ENCODE assay signal across 20 cellular contexts in genomic region chr21:42089665-42090310, GRCh38. TPM values are rescaled to one million over a fixed set of nuclear protein-coding genes. Genes with fewer than 3 reads are reported as not detected.
"Had no signal": no experiment of that assay in that cellular context is flagged by ENCODE, and none has a peak within 500 bp of the region (broad histone marks: within the 10 kb centered on the region; RNA-seq: fewer than 3 reads in every experiment).

No MANE protein-coding gene starts in this region.

- H3K4me1 Mint-ChIP-seq: activated T-helper 17 cell treated with anti-CD3 and anti-CD28 coated beads, Interleukin-2, amount 50 U/mL, for 72 hours had no signal

- H3K27ac Mint-ChIP-seq: activated CD4-positive, alpha-beta memory T cell treated with anti-CD3 and anti-CD28 coated beads, Interleukin-2, amount 10 ng/mL, durations not matched to agents 7 days and 5 days; activated CD8-positive, alpha-beta memory T cell treated with anti-CD3 and anti-CD28 coated beads, Interleukin-2, amount 10 ng/mL, durations not matched to agents 7 days and 5 days; activated T-helper 17 cell treated with anti-CD3 and anti-CD28 coated beads, Interleukin-2, amount 50 U/mL, for 72 hours; stimulated activated naive CD8-positive, alpha-beta T cell treated with anti-CD3 and anti-CD28 coated beads, Interleukin-15, Interleukin-2, amounts not matched to agents 100 ng/mL and 50 ng/mL, for 24 hours had no signal

- ATAC-seq: activated CD8-positive, alpha-beta memory T cell treated with anti-CD3 and anti-CD28 coated beads, Interleukin-2, amount 10 ng/mL, durations not matched to agents 7 days and 5 days; activated T-helper 17 cell treated with anti-CD3 and anti-CD28 coated beads, Interleukin-2, amount 50 U/mL, for 72 hours; left lung; psoas muscle; right cardiac atrium had no signal

- H3K36me3 ChIP-seq: colonic mucosa, left lung, ovary, suprapubic skin, transverse colon had no signal

- DNase-seq: activated CD4-positive, alpha-beta memory T cell treated with anti-CD3 and anti-CD28 coated beads, Interleukin-2, amount 10 ng/mL, durations not matched to agents 7 days and 5 days; activated CD4-positive, alpha-beta T cell treated with anti-CD3 and anti-CD28 coated beads for 1 hour; activated CD8-positive, alpha-beta memory T cell treated with anti-CD3 and anti-CD28 coated beads, Interleukin-2, amount 10 ng/mL, durations not matched to agents 7 days and 5 days; activated naive CD4-positive, alpha-beta T cell; caudate nucleus; kidney; left lung; ovary; psoas muscle; T-helper 1 cell; transverse colon had no signal

- H3K4me3 ChIP-seq: colonic mucosa, left lung, ovary, psoas muscle, suprapubic skin, transverse colon had no signal

- H3K4me3 Mint-ChIP-seq: activated CD4-positive, alpha-beta memory T cell treated with anti-CD3 and anti-CD28 coated beads, Interleukin-2, amount 10 ng/mL, durations not matched to agents 7 days and 5 days; activated CD8-positive, alpha-beta memory T cell treated with anti-CD3 and anti-CD28 coated beads, Interleukin-2, amount 10 ng/mL, durations not matched to agents 7 days and 5 days; activated T-helper 17 cell treated with anti-CD3 and anti-CD28 coated beads, Interleukin-2, amount 50 U/mL, for 72 hours; brain; stimulated activated naive CD8-positive, alpha-beta T cell treated with anti-CD3 and anti-CD28 coated beads, Interleukin-15, Interleukin-2, amounts not matched to agents 100 ng/mL and 50 ng/mL, for 24 hours had no signal

- H3K9me3 ChIP-seq: colonic mucosa, suprapubic skin had no signal

- H3K27me3 Mint-ChIP-seq: activated T-helper 17 cell treated with anti-CD3 and anti-CD28 coated beads, Interleukin-2, amount 50 U/mL, for 72 hours; stimulated activated naive CD8-positive, alpha-beta T cell treated with anti-CD3 and anti-CD28 coated beads, Interleukin-15, Interleukin-2, amounts not matched to agents 100 ng/mL and 50 ng/mL, for 24 hours had no signal

- H3K27ac ChIP-seq: colonic mucosa, left lung, ovary, psoas muscle, suprapubic skin, transverse colon had no signal

- H3K4me1 ChIP-seq: left lung, psoas muscle had no signal

- H3K9me3 Mint-ChIP-seq: activated CD4-positive, alpha-beta memory T cell treated with anti-CD3 and anti-CD28 coated beads, Interleukin-2, amount 10 ng/mL, durations not matched to agents 7 days and 5 days; activated T-helper 17 cell treated with anti-CD3 and anti-CD28 coated beads, Interleukin-2, amount 50 U/mL, for 72 hours; stimulated activated naive CD8-positive, alpha-beta T cell treated with anti-CD3 and anti-CD28 coated beads, Interleukin-15, Interleukin-2, amounts not matched to agents 100 ng/mL and 50 ng/mL, for 24 hours had no signal

- H3K27me3 ChIP-seq: colonic mucosa, ovary, suprapubic skin, transverse colon had no signal

- H3K36me3 Mint-ChIP-seq: activated CD8-positive, alpha-beta memory T cell treated with anti-CD3 and anti-CD28 coated beads, Interleukin-2, amount 10 ng/mL, durations not matched to agents 7 days and 5 days; brain had no signal

RNA-seq across cellular contexts. Expression of gene UMODL1, which starts 18.7 kb away (rescaled TPM):
- total RNA-seq: frontal cortex, kidney, lung microvascular endothelial cell, psoas muscle, right cardiac atrium, skeletal muscle tissue had no signal
- polyA plus RNA-seq: psoas muscle, right cardiac atrium had no signal
